10 cellular contexts compared by ENCODE assay signal in the genomic region with DNA sequence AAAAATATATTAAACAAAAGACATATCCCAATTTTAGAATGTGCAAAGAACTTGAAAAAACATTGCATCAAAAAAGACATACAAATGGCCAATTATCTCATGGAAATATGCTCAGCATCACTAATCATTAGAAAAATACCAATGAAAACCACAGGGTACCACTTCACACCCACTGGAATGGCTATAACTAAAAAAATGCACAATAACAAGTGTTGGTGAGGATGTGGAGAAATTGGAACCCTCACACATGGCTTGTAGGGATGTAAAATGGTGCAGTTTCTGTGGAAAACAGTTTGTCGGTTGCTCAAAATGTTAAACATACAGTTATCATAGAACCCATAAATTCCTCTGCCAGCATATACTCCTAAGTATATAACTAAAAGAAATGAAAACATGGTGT. TPM values are rescaled to one million over a fixed set of nuclear protein-coding genes. Genes with fewer than 3 reads are reported as not detected.
DNase-seq lines count a peak whose midpoint lies in the region; ATAC-seq, FAIRE-seq and TF ChIP-seq lines count a peak whose summit lies in the region.
"Had no signal": no experiment of that assay in that cellular context is flagged by ENCODE, and none has a peak within 500 bp of the region (broad histone marks: within the 10 kb centered on the region; RNA-seq: fewer than 3 reads in every experiment).

No MANE protein-coding gene starts in this region.

- H3K36me3 ChIP-seq in liver (ENCODE audit: control insufficient read depth in 4 of 4, insufficient read depth in 3 of 4, low read depth in 1 of 4, low read length in 3 of 4): peaks cover 6 to 20% (median 16%) of the 10 kb centered on the region in 4 donors
- H3K36me3 ChIP-seq in tibial nerve: peaks cover 0 to 30% (median 0%) of the 10 kb centered on the region in 3 donors
- H3K36me3 ChIP-seq: BE2C had no signal

- no peak overlapping the region for H3K4me3 ChIP-seq in liver (ENCODE audit: low read depth in 1 of 3, low read length in 3 of 3)
- no peak overlapping the region for H3K4me3 ChIP-seq in tibial nerve

- no peak for DNase-seq in activated naive CD4-positive, alpha-beta T cell treated with anti-CD3 and anti-CD28 coated beads, Interleukin-2, amount 10 ng/mL, durations not matched to agents 7 days and 5 days
- no peak for DNase-seq in activated naive CD4-positive, alpha-beta T cell treated with Interleukin-2 at 50 U/mL for 16 hours
- DNase-seq in activated naive CD4-positive, alpha-beta T cell treated with anti-CD3 and anti-CD28 coated beads, Interleukin-2, amount 50 U/mL, for 72 hours (ENCODE audit: low spot score in 2 of 2): no peak
- DNase-seq in tibial nerve (ENCODE audit: low spot score in 2 of 2) (no peak), RCC 7860 (ENCODE audit: low spot score) (no peak), dedifferentiated amniotic fluid mesenchymal stem cell (ENCODE audit: extremely low spot score) (no peak), cerebellum (ENCODE audit: low spot score) (no peak)

- TF ChIP-seq RAD21 in liver (IDR thresholded peaks at IDR 0.05): no peak

- peaks cover 14% of the 10 kb centered on the region for H3K27me3 Mint-ChIP-seq in activated naive CD4-positive, alpha-beta T cell treated with anti-CD3 and anti-CD28 coated beads, Interleukin-2, amount 10 ng/mL, durations not matched to agents 7 days and 5 days

- peaks cover 14% of the 10 kb centered on the region for H3K36me3 Mint-ChIP-seq in activated naive CD4-positive, alpha-beta T cell treated with anti-CD3 and anti-CD28 coated beads, Interleukin-2, amount 10 ng/mL, durations not matched to agents 7 days and 5 days
- H3K36me3 Mint-ChIP-seq in activated naive CD4-positive, alpha-beta T cell treated with anti-CD3 and anti-CD28 coated beads, Interleukin-2, amount 50 U/mL, for 72 hours: peaks cover 9 to 10% of the 10 kb centered on the region in 2 donors

- H3K27me3 ChIP-seq in liver (ENCODE audit: control insufficient read depth in 4 of 4, insufficient read depth in 4 of 4, low read length in 3 of 4) (no peaks in the 10 kb centered on the region), tibial nerve (no peaks in the 10 kb centered on the region)
- H3K27me3 ChIP-seq: BE2C had no signal

- no peaks in the 10 kb centered on the region for H3K9me3 Mint-ChIP-seq in activated naive CD4-positive, alpha-beta T cell treated with anti-CD3 and anti-CD28 coated beads, Interleukin-2, amount 10 ng/mL, durations not matched to agents 7 days and 5 days
- H3K9me3 Mint-ChIP-seq in activated naive CD4-positive, alpha-beta T cell treated with anti-CD3 and anti-CD28 coated beads, Interleukin-2, amount 50 U/mL, for 72 hours: no peaks in the 10 kb centered on the region

- no peak overlapping the region for H3K4me3 Mint-ChIP-seq in activated naive CD4-positive, alpha-beta T cell treated with anti-CD3 and anti-CD28 coated beads, Interleukin-2, amount 10 ng/mL, durations not matched to agents 7 days and 5 days

- H3K9me3 ChIP-seq in liver (ENCODE audit: control insufficient read depth in 4 of 4, low read length in 3 of 4): no peaks in the 10 kb centered on the region
- H3K9me3 ChIP-seq in tibial nerve: no peaks in the 10 kb centered on the region
- H3K9me3 ChIP-seq: BE2C, thoracic aorta had no signal

- CTCF ChIA-PET in activated naive CD4-positive, alpha-beta T cell treated with anti-CD3 and anti-CD28 coated beads, Interleukin-2, amount 10 ng/mL, durations not matched to agents 7 days and 5 days (lab: Charles Lee): no interaction called here

- no peak overlapping the region for H3K9ac ChIP-seq in liver (ENCODE audit: low read depth in 1 of 2, low read length in 2 of 2)

- no peak for ATAC-seq in activated naive CD4-positive, alpha-beta T cell treated with anti-CD3 and anti-CD28 coated beads, Interleukin-2, amount 50 U/mL, for 72 hours

- peak overlapping the region; percentile 95 for H3K27ac Mint-ChIP-seq in activated naive CD4-positive, alpha-beta T cell treated with anti-CD3 and anti-CD28 coated beads, Interleukin-2, amount 10 ng/mL, durations not matched to agents 7 days and 5 days
- peak overlapping the region; percentile 94 to 99 for H3K27ac Mint-ChIP-seq in activated naive CD4-positive, alpha-beta T cell treated with anti-CD3 and anti-CD28 coated beads, Interleukin-2, amount 50 U/mL, for 72 hours

- FAIRE-seq in RCC 7860 (lab: Jason Lieb, UNC): no peak

- TF ChIP-seq CTCF in liver (IDR thresholded peaks at IDR 0.05; ENCODE audit: low read depth, low read length, missing input control) (no peak), tibial nerve (IDR thresholded peaks at IDR 0.05) (no peak)

- H3K27ac ChIP-seq in liver (ENCODE audit: low read depth in 1 of 2, low read length in 2 of 2): no peak overlapping the region
- H3K27ac ChIP-seq in tibial nerve: peak overlapping the region in 3 of 4 donors; percentile 75 to 88 (median 85)

- TF ChIP-seq POLR2A in tibial nerve (IDR thresholded peaks at IDR 0.05): no peak

- H3K4me1 ChIP-seq in liver (ENCODE audit: control insufficient read depth in 4 of 4, insufficient read depth in 4 of 4, low read length in 3 of 4): peaks cover 4 to 20% (median 16%) of the 10 kb centered on the region in 4 donors
- H3K4me1 ChIP-seq in tibial nerve: peaks cover 0 to 14% (median 10%) of the 10 kb centered on the region in 4 donors
- H3K4me1 ChIP-seq: BE2C had no signal

- WGBS in liver: 99% methylated on average over 1 of the region's 1 CpG
- 90 to 92% methylated on average over 1 of the region's 1 CpG for WGBS in tibial nerve, 2 donors

- H3K4me1 Mint-ChIP-seq in activated naive CD4-positive, alpha-beta T cell treated with anti-CD3 and anti-CD28 coated beads, Interleukin-2, amount 10 ng/mL, durations not matched to agents 7 days and 5 days: peaks cover 26% of the 10 kb centered on the region

- TF ChIP-seq EP300 in tibial nerve (IDR thresholded peaks at IDR 0.05): no peak

TF ChIP-seq in liver, 16 proteins besides CTCF, POLR2A, EP300 and RAD21:
- TF ChIP-seq HNF4G (IDR thresholded peaks at IDR 0.05): peak; percentile 1
- no peak for TF ChIP-seq TAF1 (conservative IDR thresholded peaks at IDR 0.05)

RNA-seq across cellular contexts. Expression of a gene that starts 0.8 kb away (rescaled TPM):
- total RNA-seq in activated naive CD4-positive, alpha-beta T cell treated with anti-CD3 and anti-CD28 coated beads, Interleukin-2, amount 50 U/mL, for 72 hours: 100 to 1,000 TPM; 133 to 135 TPM
- 10 to 100 TPM; 64.7 to 95.5 TPM for total RNA-seq in liver
- 100 to 1,000 TPM; 155 to 219 TPM for polyA plus RNA-seq in liver
- total RNA-seq in tibial nerve: 100 to 1,000 TPM; 100 to 171 (median 122) TPM
- total RNA-seq in cerebellum: 47.1 TPM

RNA-seq across cellular contexts. Expression of a gene that starts 6.4 kb away (rescaled TPM):
- not detected for total RNA-seq in activated naive CD4-positive, alpha-beta T cell treated with anti-CD3 and anti-CD28 coated beads, Interleukin-2, amount 50 U/mL, for 72 hours
- 10 to 100 TPM; 15.1 to 34.5 TPM for total RNA-seq in liver
- 10 to 100 TPM; 16.9 to 63.2 TPM for polyA plus RNA-seq in liver
- not detected for total RNA-seq in tibial nerve
- total RNA-seq in cerebellum: not detected
- total RNA-seq: thoracic aorta had no signal

RNA-seq across cellular contexts. Expression of a gene that starts 9.0 kb away (rescaled TPM):
- under 1 TPM in 1 of 2 donors, not detected in 1; 0.50 TPM for total RNA-seq in activated naive CD4-positive, alpha-beta T cell treated with anti-CD3 and anti-CD28 coated beads, Interleukin-2, amount 50 U/mL, for 72 hours
- total RNA-seq in liver (1 to 10 TPM; 1.7 to 1.8 TPM), tibial nerve (1 to 10 TPM in 3 of 4 donors, not detected in 1; 1.4 to 6.0 (median 1.9) TPM), cerebellum (not detected)
- polyA plus RNA-seq in liver: 1 to 10 TPM; 5.9 to 9.1 TPM

RNA-seq across cellular contexts. Expression of a gene that starts 11.8 kb away (rescaled TPM):
- total RNA-seq in activated naive CD4-positive, alpha-beta T cell treated with anti-CD3 and anti-CD28 coated beads, Interleukin-2, amount 50 U/mL, for 72 hours: 10 to 100 TPM; 23.6 to 31.4 TPM
- 10 to 100 TPM in 1 of 2 donors, 1 to 10 TPM in 1; 3.5 to 15.8 TPM for total RNA-seq in liver
- 1 to 10 TPM; 5.6 to 6.0 TPM for polyA plus RNA-seq in liver
- 10 to 100 TPM; 17.2 to 63.0 (median 30.1) TPM for total RNA-seq in tibial nerve
- total RNA-seq in cerebellum: 12.1 TPM

Comparison
In these comparisons a context has a peak if more than half of its experiments do, and no peak if none do; other contexts are left out.
1. H3K27ac ChIP-seq: peak in tibial nerve (3 of 4); none in liver (0 of 2).
2. RNA of a gene that starts 6.4 kb away (total RNA-seq): 15.1 to 34.5 TPM in liver; not detected in activated naive CD4-positive, alpha-beta T cell treated with anti-CD3 and anti-CD28 coated beads, Interleukin-2, amount 50 U/mL, for 72 hours, not detected in tibial nerve and not detected in cerebellum (single experiment); every median in the first group is over 10 times any median in the second.